In genomic region chr18:79982736-79983135, GRCh38 we compare ENCODE assay signal across 1 cellular context.
TF ChIP-seq lines count a peak whose summit lies in the region.

No MANE protein-coding gene starts in this region.

TF ChIP-seq in GM23338, 12 proteins besides CTCF, POLR2A, EP300 and RAD21 (continued from another document):
- TF ChIP-seq REST (IDR thresholded peaks at IDR 0.05; ENCODE audit: unreplicated experiment) (no peak), EZH2phosphoT487 (IDR thresholded peaks at IDR 0.05; ENCODE audit: unreplicated experiment) (no peak), EZH2 (IDR thresholded peaks at IDR 0.05; ENCODE audit: low read depth, unreplicated experiment) (no peak), NANOG (IDR thresholded peaks at IDR 0.05; ENCODE audit: borderline replicate concordance) (no peak), ZNF462 (CRISPR knock-in tag; IDR thresholded peaks at IDR 0.05) (no peak)
